8 cellular contexts compared by ENCODE assay signal in genomic region chr17:32461853-32462617, GRCh38. TPM values are rescaled to one million over a fixed set of nuclear protein-coding genes. Genes with fewer than 3 reads are reported as not detected.
DNase-seq lines count a peak whose midpoint lies in the region; ATAC-seq and TF ChIP-seq lines count a peak whose summit lies in the region.

No MANE protein-coding gene starts in this region.

- H3K4me3 ChIP-seq in HEK293 (ENCODE audit: low read depth, low read length) (no peak overlapping the region), fibroblast of lung (replicated peaks in 1 of 4; ENCODE audit: control extremely low read depth in 1 of 4, insufficient read depth in 1 of 4, low read depth in 3 of 4, low read length in 4 of 4) (no peak overlapping the region)

- POLR2A ChIA-PET in HEK293 (lab: Yijun Ruan, JAX): no interaction called here

- peaks cover 5% of the 10 kb centered on the region for H3K79me2 ChIP-seq in fibroblast of lung (ENCODE audit: control insufficient read depth, insufficient read depth, low read length)

- no peaks in the 10 kb centered on the region for H3K9me3 ChIP-seq in HEK293 (ENCODE audit: control insufficient read depth, insufficient read depth, low read depth, low read length)
- H3K9me3 ChIP-seq in fibroblast of lung (ENCODE audit: control insufficient read depth, insufficient read depth, low read depth, low read length): no peaks in the 10 kb centered on the region

- CTCF ChIA-PET in HEK293 (lab: Yijun Ruan, JAX): interaction anchor here (0.6 to 8.6 kb wide), 91 partner anchors 8 to 1676 kb away, joined by 3 to 198 read pairs (median 4); partner anchors contain the start of genes MYO1D, PSMD11 and SPACA3

- no peak overlapping the region for H2AFZ ChIP-seq in fibroblast of lung (ENCODE audit: low read length)

- H3K36me3 ChIP-seq in HEK293 (ENCODE audit: control insufficient read depth in 2 of 2, insufficient read depth in 1 of 2, low read length in 2 of 2): peaks cover 87 to 93% of the 10 kb centered on the region in 2 experiments
- H3K36me3 ChIP-seq in fibroblast of lung (ENCODE audit: control insufficient read depth, insufficient read depth, low read length): peaks cover 2% of the 10 kb centered on the region

- peak; percentile 51 for ATAC-seq in omental fat pad (ENCODE audit: low FRiP score)

- no peak overlapping the region for H3K4me2 ChIP-seq in fibroblast of lung (ENCODE audit: extremely low read depth, insufficient read depth, low read length)

- H3K27ac ChIP-seq in HEK293 (ENCODE audit: extremely low read depth, low read depth, low read length) (no peak overlapping the region), fibroblast of lung (ENCODE audit: insufficient read depth, low read length) (no peak overlapping the region)

- no peaks in the 10 kb centered on the region for H3K4me1 ChIP-seq in HEK293 (ENCODE audit: control insufficient read depth, insufficient read depth, low read length)
- no peaks in the 10 kb centered on the region for H3K4me1 ChIP-seq in fibroblast of lung (ENCODE audit: control insufficient read depth, extremely low read depth, insufficient read depth, low read length)

- TF ChIP-seq CTCF in HEK293 (tag by site-specific recombination; IDR thresholded peaks at IDR 0.05): no peak
- peak; percentile 48 to 68 for TF ChIP-seq CTCF in fibroblast of lung (conservative IDR thresholded peaks at IDR 0.05 in 1 of 2, IDR thresholded peaks at IDR 0.05 in 1 of 2; ENCODE audit: low read depth in 1 of 2, low read length in 2 of 2)
- no peak for TF ChIP-seq CTCF in omental fat pad (IDR thresholded peaks at IDR 0.05)

- no peaks in the 10 kb centered on the region for H4K20me1 ChIP-seq in fibroblast of lung (ENCODE audit: control insufficient read depth, extremely low read depth, insufficient read depth, low read length)

- DNase-seq in AG20443 (ENCODE audit: low spot score) (peak; percentile 40), NOMO-1 treated with DMSO at 0.1 percent for 48 hours (lab: John Stamatoyannopoulos, UW; ENCODE audit: unreplicated experiment) (peak; percentile 64), activated T-cell treated with anti-CD3 and anti-CD28 coated beads for 4 hours (peak; percentile 60), fibroblast of lung (ENCODE audit: low read depth in 2 of 2) (peak; percentile 51 to 63), omental fat pad (ENCODE audit: low spot score) (no peak), NCI-H128 (lab: John Stamatoyannopoulos, UW; ENCODE audit: unreplicated experiment) (no peak), mesenteric fat pad (ENCODE audit: low spot score) (no peak)

- H3K27me3 ChIP-seq in fibroblast of lung (ENCODE audit: control insufficient read depth, insufficient read depth, low read length): no peaks in the 10 kb centered on the region

- H3K9ac ChIP-seq in fibroblast of lung (ENCODE audit: insufficient read depth, low read length): no peak overlapping the region

TF ChIP-seq in HEK293, 187 proteins besides CTCF, POLR2A, EP300 and RAD21:
- TF ChIP-seq ZBTB48 (tag by site-specific recombination; IDR thresholded peaks at IDR 0.05): no peak
- no peak for TF ChIP-seq SCRT2 (tag by site-specific recombination; IDR thresholded peaks at IDR 0.05)
- no peak for TF ChIP-seq KLF8 (tag by site-specific recombination; IDR thresholded peaks at IDR 0.05)
- no peak for TF ChIP-seq ZNF302 (tag by site-specific recombination; IDR thresholded peaks at IDR 0.05; ENCODE audit: low read depth)
- no peak for TF ChIP-seq ZEB2 (tag by site-specific recombination; IDR thresholded peaks at IDR 0.05)
- TF ChIP-seq, protein P1, sequence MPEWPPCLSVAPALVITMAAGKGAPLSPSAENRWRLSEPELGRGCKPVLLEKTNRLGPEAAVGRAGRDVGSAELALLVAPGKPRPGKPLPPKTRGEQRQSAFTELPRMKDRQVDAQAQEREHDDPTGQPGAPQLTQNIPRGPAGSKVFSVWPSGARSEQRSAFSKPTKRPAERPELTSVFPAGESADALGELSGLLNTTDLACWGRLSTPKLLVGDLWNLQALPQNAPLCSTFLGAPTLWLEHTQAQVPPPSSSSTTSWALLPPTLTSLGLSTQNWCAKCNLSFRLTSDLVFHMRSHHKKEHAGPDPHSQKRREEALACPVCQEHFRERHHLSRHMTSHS (tag by site-specific recombination; IDR thresholded peaks at IDR 0.05): no peak
- TF ChIP-seq ZNF660 (tag by site-specific recombination; IDR thresholded peaks at IDR 0.05): 0 out of 2 replicates have a peak, but pooled peaks have one; percentile 22
- no peak for TF ChIP-seq ZBTB8A (tag by site-specific recombination; IDR thresholded peaks at IDR 0.05)

RNA-seq across cellular contexts. Expression of gene PSMD11, which starts 17.7 kb away (rescaled TPM):
- total RNA-seq in fibroblast of lung (60.4 and 74.1 TPM in 2 replicates), omental fat pad (100 to 1,000 TPM in 1 of 4 donors, 10 to 100 TPM in 3; 58.2 to 114 (median 67.0) TPM), mesenteric fat pad (104 TPM)
- 77.9 and 101 TPM in 2 replicates for polyA plus RNA-seq in fibroblast of lung
- 89.4 and 111 TPM in 2 replicates for polyA plus RNA-seq in fibroblast of lung (2012)
- 46.6 and 122 TPM in 2 replicates for polyA minus RNA-seq in fibroblast of lung (ENCODE audit: low replicate concordance)

RNA-seq across cellular contexts. Expression of gene CDK5R1, which starts 24.8 kb away (rescaled TPM):
- total RNA-seq in fibroblast of lung (0.33 and 0.51 TPM in 2 replicates), omental fat pad (1 to 10 TPM; 1.1 to 2.6 (median 1.8) TPM), mesenteric fat pad (1.8 TPM)
- 0.46 and 0.56 TPM in 2 replicates for polyA plus RNA-seq in fibroblast of lung
- 0.51 and 0.60 TPM in 2 replicates for polyA plus RNA-seq in fibroblast of lung (2012)
- 0.30 TPM in 1 of 2 replicates, not detected in the other for polyA minus RNA-seq in fibroblast of lung (ENCODE audit: low replicate concordance)

Comparison
In these comparisons a context has a peak if more than half of its experiments do, and no peak if none do; other contexts are left out.
1. DNase-seq: peak in AG20443 (single experiment), NOMO-1 treated with DMSO at 0.1 percent for 48 hours (single experiment), activated T-cell treated with anti-CD3 and anti-CD28 coated beads for 4 hours (single experiment) and fibroblast of lung (2 of 2); none in omental fat pad (single experiment), NCI-H128 (single experiment) and mesenteric fat pad (single experiment).
2. CTCF ChIP-seq: peak in fibroblast of lung (2 of 2); none in HEK293 (single experiment) and omental fat pad (0 of 3).